Comparison of ENCODE assay signal across 7 cellular contexts in the genomic region with DNA sequence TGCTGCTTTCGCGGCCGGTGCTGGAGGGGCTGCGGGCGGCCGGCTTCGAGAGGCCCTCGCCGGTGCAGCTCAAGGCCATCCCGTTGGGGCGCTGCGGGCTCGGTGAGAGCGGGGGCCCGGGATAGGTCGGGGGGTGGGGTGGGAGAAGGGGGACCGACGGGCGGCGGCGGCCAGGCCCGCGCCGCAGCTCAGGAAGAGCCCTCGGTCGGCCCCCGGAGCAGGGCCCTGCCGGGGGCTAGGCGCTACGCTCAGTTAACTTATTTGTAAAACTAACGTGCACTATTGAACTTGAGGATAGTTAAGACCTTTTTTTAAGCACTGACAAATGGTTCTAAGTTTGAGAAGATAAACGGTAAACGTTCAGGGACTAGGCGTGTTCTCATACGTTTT. TPM values are rescaled to one million over a fixed set of nuclear protein-coding genes. Genes with fewer than 3 reads are reported as not detected.
A peak's percentile ranks its signal among the peaks of the same experiment; 100 is the strongest.
DNase-seq lines count a peak whose midpoint lies in the region; ATAC-seq and TF ChIP-seq lines count a peak whose summit lies in the region.

No MANE protein-coding gene starts in this region.

- H3K27ac Mint-ChIP-seq in chondrocyte (ENCODE audit: unreplicated experiment), result peak overlapping the region; percentile 100

- H3K4me3 Mint-ChIP-seq in chondrocyte (ENCODE audit: unreplicated experiment), result peak overlapping the region; percentile 99

- DNase-seq in HT-29 (ENCODE audit: low spot score), result peak; percentile 22
- DNase-seq in chondrocyte (ENCODE audit: low spot score), result no peak
- DNase-seq in C1 segment of cervical spinal cord (lab: John Stamatoyannopoulos, UW), result no peak
- DNase-seq in NCI-H2029 treated with DMSO at 0.1 percent for 48 hours (lab: John Stamatoyannopoulos, UW), result no peak

- peaks cover 21% of the 10 kb centered on the region for H3K4me1 Mint-ChIP-seq in chondrocyte (ENCODE audit: low read depth)

- no peaks in the 10 kb centered on the region for H3K9me3 Mint-ChIP-seq in chondrocyte (ENCODE audit: low read depth)

- no peaks in the 10 kb centered on the region for H3K9me3 ChIP-seq in mucosa of rectum (ENCODE audit: control insufficient read depth in 2 of 2, low read length in 2 of 2)

- peak overlapping the region; percentile 95 to 98 for H3K27ac ChIP-seq in mucosa of rectum (ENCODE audit: low read depth in 2 of 2, low read length in 2 of 2)

- peaks cover 11 to 12% of the 10 kb centered on the region in 2 donors for H3K36me3 ChIP-seq in mucosa of rectum (ENCODE audit: control insufficient read depth in 2 of 2, insufficient read depth in 2 of 2, low read length in 2 of 2)

- H3K4me3 ChIP-seq in mucosa of rectum (ENCODE audit: low read length in 2 of 2), result peak overlapping the region; percentile 87 to 97

- H3K36me3 Mint-ChIP-seq in chondrocyte (ENCODE audit: low read depth), result peaks cover 6% of the 10 kb centered on the region

- peaks cover 10 to 14% of the 10 kb centered on the region in 2 donors for H3K4me1 ChIP-seq in mucosa of rectum (ENCODE audit: control insufficient read depth in 2 of 2, insufficient read depth in 2 of 2, low read length in 2 of 2)

- ATAC-seq in GM21447 (IDR thresholded peaks at IDR 0.05; ENCODE audit: unreplicated experiment) (peak; percentile 6), GM21737 (IDR thresholded peaks at IDR 0.05; ENCODE audit: unreplicated experiment) (no peak)

- no peaks in the 10 kb centered on the region for H3K27me3 Mint-ChIP-seq in chondrocyte (ENCODE audit: low read depth)

- peak overlapping the region; percentile 91 to 93 for H3K9ac ChIP-seq in mucosa of rectum (ENCODE audit: low read depth in 1 of 2, low read length in 2 of 2)

- no peaks in the 10 kb centered on the region for H3K27me3 ChIP-seq in mucosa of rectum (ENCODE audit: control insufficient read depth in 2 of 2, insufficient read depth in 2 of 2, low read length in 2 of 2)

- no peak for TF ChIP-seq CTCF in chondrocyte (IDR thresholded peaks at IDR 0.05)

RNA-seq across cellular contexts. Expression of gene DDX20, which starts 0.4 kb away (rescaled TPM):
- total RNA-seq in HT-29 (2014; rRNA removed; shearing (Covaris generic)), result 18.5 and 24.1 TPM in 2 replicates
- total RNA-seq in chondrocyte, result 9.9 to 10.7 TPM (median 10.0 TPM) in 3 replicates

RNA-seq across cellular contexts. Expression of gene INKA2, which starts 16.9 kb away (rescaled TPM):
- 2.0 and 3.4 TPM in 2 replicates for total RNA-seq in HT-29 (2014; rRNA removed; shearing (Covaris generic))
- 2.8 to 5.4 TPM (median 3.6 TPM) in 3 replicates for total RNA-seq in chondrocyte
